Comparison of ENCODE assay signal across 1 cellular context in genomic region chr1:43949663-43950062, GRCh38.
TF ChIP-seq lines count a peak whose summit lies in the region.

No MANE protein-coding gene starts in this region.

TF ChIP-seq in HepG2, 621 proteins besides CTCF, POLR2A, EP300 and RAD21:
- TF ChIP-seq AGO2 (optimal IDR thresholded peaks at IDR 0.05; ENCODE audit: low read depth, low read length) (peak; percentile 26), PHF20 (CRISPR knock-in tag; IDR thresholded peaks at IDR 0.05) (no peak)
